18 cellular contexts compared by ENCODE assay signal in the genomic region with DNA sequence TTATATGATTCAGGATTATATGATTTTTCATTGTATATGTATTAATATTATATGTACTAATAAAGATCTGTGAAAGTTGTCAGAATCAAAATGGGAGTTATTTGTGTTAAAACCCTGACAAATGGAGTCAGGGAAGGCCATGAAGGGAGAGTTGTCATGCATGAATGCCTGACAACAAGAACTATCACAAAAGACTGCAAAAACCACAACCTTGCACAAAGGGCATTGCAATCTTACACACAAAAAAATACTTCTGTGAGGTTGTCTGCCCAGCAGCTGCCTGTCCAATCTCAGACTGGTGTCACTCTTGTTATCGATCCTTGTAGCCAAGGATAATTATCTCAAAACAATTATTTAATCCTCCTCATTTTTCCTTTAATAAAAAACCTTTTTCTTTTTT. TPM values are rescaled to one million over a fixed set of nuclear protein-coding genes. Genes with fewer than 3 reads are reported as not detected.
DNase-seq lines count a peak whose midpoint lies in the region; ATAC-seq, FAIRE-seq and TF ChIP-seq lines count a peak whose summit lies in the region.
"Had no signal": no experiment of that assay in that cellular context is flagged by ENCODE, and none has a peak within 500 bp of the region (broad histone marks: within the 10 kb centered on the region; RNA-seq: fewer than 3 reads in every experiment).

No MANE protein-coding gene starts in this region.

- no peak overlapping the region for H3K27ac ChIP-seq in neural progenitor cell
- H3K27ac ChIP-seq: KMS-11, SJCRH30 had no signal

- no peak overlapping the region for H3K9ac ChIP-seq in neural progenitor cell
- H3K9ac ChIP-seq: KMS-11 had no signal

- no peaks in the 10 kb centered on the region for H4K20me1 ChIP-seq in neural progenitor cell (ENCODE audit: low read depth)

- H3K4me1 Mint-ChIP-seq in neural progenitor cell (peaks cover 22% of the 10 kb centered on the region), nephron progenitor cell (peaks cover 5% of the 10 kb centered on the region)
- H3K4me1 Mint-ChIP-seq: T-helper 17 cell had no signal

- H3K9me3 ChIP-seq in neural progenitor cell (ENCODE audit: low read depth): no peaks in the 10 kb centered on the region
- H3K9me3 ChIP-seq: SJCRH30 had no signal

- H3K27me3 ChIP-seq in neural progenitor cell: no peaks in the 10 kb centered on the region
- H3K27me3 ChIP-seq: SJCRH30 had no signal

- peak; percentile 47 for DNase-seq in NCI-H146 (lab: John Stamatoyannopoulos, UW)
- DNase-seq in NCI-H146 treated with DMSO at 0.1 percent for 48 hours (lab: John Stamatoyannopoulos, UW; ENCODE audit: unreplicated experiment): no peak
- no peak for DNase-seq in GM12892 (ENCODE audit: insufficient read length)
- peak; percentile 17 for DNase-seq in RCC 7860 (ENCODE audit: low spot score)
- peak; percentile 56 for DNase-seq in neural progenitor cell (ENCODE audit: low spot score)
- DNase-seq in Ammon's horn (ENCODE audit: low spot score): no peak
- DNase-seq in nephron progenitor cell: no peak
- DNase-seq: CD8-positive, alpha-beta T cell; DMS79; NCI-H1417 treated with DMSO at 0.1 percent for 48 hours; NCI-H2029 treated with DMSO at 0.1 percent for 48 hours; NCI-H345; NCI-H524 treated with DMSO at 0.1 percent for 48 hours; T-helper 17 cell had no signal

- peak overlapping the region; percentile 85 for H3K27ac Mint-ChIP-seq in neural progenitor cell
- no peak overlapping the region for H3K27ac Mint-ChIP-seq in nephron progenitor cell
- H3K27ac Mint-ChIP-seq: CD8-positive, alpha-beta T cell; T-helper 17 cell had no signal

- FAIRE-seq in GM12892 (lab: Jason Lieb, UNC): peak; percentile 38
- FAIRE-seq in RCC 7860 (lab: Jason Lieb, UNC): peak; percentile 80
- FAIRE-seq: H1 had no signal

- H3K36me3 ChIP-seq in neural progenitor cell: no peaks in the 10 kb centered on the region
- H3K36me3 ChIP-seq: SJCRH30 had no signal

- H3K36me3 Mint-ChIP-seq in neural progenitor cell: peaks cover 9% of the 10 kb centered on the region
- H3K36me3 Mint-ChIP-seq in nephron progenitor cell (ENCODE audit: low read depth): no peaks in the 10 kb centered on the region

- TF ChIP-seq CTCF in neural progenitor cell (IDR thresholded peaks at IDR 0.05) (no peak), nephron progenitor cell (IDR thresholded peaks at IDR 0.05) (no peak)

- H3K4me2 ChIP-seq in neural progenitor cell: no peak overlapping the region
- H3K4me2 ChIP-seq: KMS-11 had no signal

- no peak overlapping the region for H3K4me3 ChIP-seq in neural progenitor cell
- H3K4me3 ChIP-seq: SJCRH30 had no signal

- H3K4me3 Mint-ChIP-seq in neural progenitor cell: no peak overlapping the region
- H3K4me3 Mint-ChIP-seq in nephron progenitor cell: no peak overlapping the region
- H3K4me3 Mint-ChIP-seq: CD8-positive, alpha-beta T cell; T-helper 17 cell had no signal

- no peaks in the 10 kb centered on the region for H3K79me2 ChIP-seq in neural progenitor cell (ENCODE audit: low read depth)

- H3K4me1 ChIP-seq in neural progenitor cell: no peaks in the 10 kb centered on the region

- ATAC-seq in HG03159 (IDR thresholded peaks at IDR 0.05; ENCODE audit: unreplicated experiment): no peak
- ATAC-seq: CD8-positive, alpha-beta T cell; T-helper 17 cell had no signal

- TF ChIP-seq POLR2A in GM12892 (IDR thresholded peaks at IDR 0.05; ENCODE audit: low read depth, low read length): no peak

- no peaks in the 10 kb centered on the region for H3K27me3 Mint-ChIP-seq in neural progenitor cell (ENCODE audit: insufficient read depth, low read depth)
- peaks cover 3% of the 10 kb centered on the region for H3K27me3 Mint-ChIP-seq in nephron progenitor cell (ENCODE audit: low read depth, poor library complexity)
- H3K27me3 Mint-ChIP-seq: T-helper 17 cell had no signal

- no peaks in the 10 kb centered on the region for H3F3A ChIP-seq in neural progenitor cell (ENCODE audit: low read depth)

- no peak overlapping the region for H2AFZ ChIP-seq in neural progenitor cell (replicated peaks)

- peaks cover 11% of the 10 kb centered on the region for H3K9me3 Mint-ChIP-seq in neural progenitor cell
- H3K9me3 Mint-ChIP-seq in nephron progenitor cell: peaks cover 5% of the 10 kb centered on the region
- H3K9me3 Mint-ChIP-seq: CD8-positive, alpha-beta T cell had no signal

RNA-seq across cellular contexts. Expression of a gene that starts 21.2 kb away (rescaled TPM):
- polyA plus RNA-seq in GM12892 (2012; ENCODE audit: missing spikeins): 34.9 TPM
- 80.7 and 136 TPM in 2 replicates for total RNA-seq in neural progenitor cell (ENCODE audit: low replicate concordance)

RNA-seq across cellular contexts. Expression of a gene that starts 53.7 kb away (rescaled TPM):
- polyA plus RNA-seq in GM12892 (2012; ENCODE audit: missing spikeins): 25.2 TPM
- 16.8 and 25.4 TPM in 2 replicates for total RNA-seq in neural progenitor cell (ENCODE audit: low replicate concordance)

Comparison
In these comparisons a context has a peak if more than half of its experiments do, and no peak if none do; other contexts are left out.
1. DNase-seq: peak in NCI-H146 (single experiment), RCC 7860 (single experiment) and neural progenitor cell (single experiment); none in NCI-H146 treated with DMSO at 0.1 percent for 48 hours (single experiment), GM12892 (single experiment), Ammon's horn (single experiment) and nephron progenitor cell (single experiment).